ENCODE assay signal across 8 cellular contexts in genomic region chr9:121545875-121546423, GRCh38. TPM values are rescaled to one million over a fixed set of nuclear protein-coding genes. Genes with fewer than 3 reads are reported as not detected.
A peak's percentile ranks its signal among the peaks of the same experiment; 100 is the strongest.
DNase-seq lines count a peak whose midpoint lies in the region; ATAC-seq, FAIRE-seq and TF ChIP-seq lines count a peak whose summit lies in the region.

No MANE protein-coding gene starts in this region.

- no peak overlapping the region for H3K23ac ChIP-seq in H1 (ENCODE audit: insufficient read length)

- no peak overlapping the region for H2AK5ac ChIP-seq in H1 (ENCODE audit: low read depth, low read length)

- no peak for TF ChIP-seq POLR2A in H1 (IDR thresholded peaks at IDR 0.05; ENCODE audit: control extremely low read depth in 1 of 2, low read depth in 2 of 2, low read length in 2 of 2)

- H3K4me1 Mint-ChIP-seq in activated CD4-positive, alpha-beta memory T cell treated with anti-CD3 and anti-CD28 coated beads, Interleukin-2, amount 10 ng/mL, durations not matched to agents 7 days and 5 days, result peaks cover under 1% of the 10 kb centered on the region

- H2BK5ac ChIP-seq in H1 (ENCODE audit: low read depth, low read length), result no peak overlapping the region

- peaks cover 5% of the 10 kb centered on the region for H3K27me3 Mint-ChIP-seq in activated CD4-positive, alpha-beta memory T cell treated with anti-CD3 and anti-CD28 coated beads, Interleukin-2, amount 10 ng/mL, durations not matched to agents 7 days and 5 days

- no peak overlapping the region for H2BK120ac ChIP-seq in H1 (replicated peaks; ENCODE audit: low read depth, low read length)

- H3K9me3 Mint-ChIP-seq in activated CD4-positive, alpha-beta memory T cell treated with anti-CD3 and anti-CD28 coated beads, Interleukin-2, amount 10 ng/mL, durations not matched to agents 7 days and 5 days, result no peaks in the 10 kb centered on the region

- no peaks in the 10 kb centered on the region for H3K36me3 ChIP-seq in H1 (ENCODE audit: control insufficient read depth in 2 of 4, insufficient read depth in 4 of 4, low read length in 3 of 4)

- no peaks in the 10 kb centered on the region; the same call in 1 of the 2 replicates for H3K23me2 ChIP-seq in H1 (ENCODE audit: low read depth, low read length)

- no peak overlapping the region; the same call in 1 of the 2 replicates for H3K18ac ChIP-seq in H1 (ENCODE audit: extremely low read depth, low read length)

- no peak overlapping the region for H3K27ac ChIP-seq in H1 (ENCODE audit: low read depth, low read length)

- H3K9ac ChIP-seq in H1 (replicated peaks in 1 of 4; ENCODE audit: extremely low read depth in 1 of 4, low read depth in 3 of 4, low read length in 3 of 4), result no peak overlapping the region

- no peak overlapping the region for H3K56ac ChIP-seq in H1 (replicated peaks; ENCODE audit: insufficient read length, low read depth, low read length)

- peaks cover 0 to 2% of the 10 kb centered on the region in 2 experiments for H4K20me1 ChIP-seq in H1 (replicated peaks in 1 of 2; ENCODE audit: control insufficient read depth in 1 of 2, insufficient read depth in 2 of 2, low read length in 2 of 2)

- POLR2A ChIA-PET in activated CD4-positive, alpha-beta memory T cell treated with anti-CD3 and anti-CD28 coated beads, Interleukin-2, amount 10 ng/mL, durations not matched to agents 7 days and 5 days (lab: Charles Lee), result no interaction called here
- POLR2A ChIA-PET in H1 (lab: Charles Lee; ENCODE audit: partially characterized antibody), result interaction anchor here (0.6 to 1.3 kb wide), 4 partner anchors 9 to 384 kb away, joined by 3 to 4 read pairs (median 3); no protein-coding TSS in a partner anchor

- TF ChIP-seq RAD21 in H1 (IDR thresholded peaks at IDR 0.05 in 1 of 2, conservative IDR thresholded peaks at IDR 0.05 in 1 of 2; ENCODE audit: low read depth in 2 of 2, low read length in 2 of 2), result peak; percentile 95 to 99

- no peaks in the 10 kb centered on the region for H3K79me1 ChIP-seq in H1 (ENCODE audit: low read depth, low read length)

- no peak overlapping the region for H3K4ac ChIP-seq in H1 (replicated peaks; ENCODE audit: insufficient read length, low read depth, low read length)

- no peak overlapping the region for H2BK12ac ChIP-seq in H1 (ENCODE audit: low read depth, low read length)

- no peaks in the 10 kb centered on the region for H3K9me3 ChIP-seq in H1 (ENCODE audit: insufficient read depth in 2 of 2, low read depth in 1 of 2, low read length in 1 of 2)

- FAIRE-seq in H1 (lab: Jason Lieb, UNC), result no peak

- no peak overlapping the region for H4K5ac ChIP-seq in H1 (ENCODE audit: insufficient read length, low read depth, low read length)

- peak overlapping the region in 1 of 2 experiments; percentile 57; a peak in 3 of 4 replicates for H3K4me2 ChIP-seq in H1 (ENCODE audit: insufficient read depth in 1 of 2, low read depth in 2 of 2, low read length in 2 of 2)

- H3K36me3 Mint-ChIP-seq in activated CD4-positive, alpha-beta memory T cell treated with anti-CD3 and anti-CD28 coated beads, Interleukin-2, amount 10 ng/mL, durations not matched to agents 7 days and 5 days (ENCODE audit: low read depth), result no peaks in the 10 kb centered on the region

- H2BK20ac ChIP-seq in H1 (ENCODE audit: low read length), result no peak overlapping the region

- peak in 1 of 2 experiments; percentile 22; a peak in 1 of 3 replicates for TF ChIP-seq EP300 in H1 (IDR thresholded peaks at IDR 0.05; ENCODE audit: borderline replicate concordance in 1 of 2, low read depth in 2 of 2, low read length in 2 of 2)

- H3K4me3 Mint-ChIP-seq in activated CD4-positive, alpha-beta memory T cell treated with anti-CD3 and anti-CD28 coated beads, Interleukin-2, amount 10 ng/mL, durations not matched to agents 7 days and 5 days, result no peak overlapping the region

- peak overlapping the region; percentile 76; the same call in 1 of the 2 replicates for H4K8ac ChIP-seq in H1 (ENCODE audit: extremely low read depth, insufficient read depth, low read length)

- H2BK15ac ChIP-seq in H1 (ENCODE audit: low read length), result peak overlapping the region; percentile 16; the same call in 1 of the 2 replicates

- H3K27me3 ChIP-seq in H1 (replicated peaks in 1 of 4; ENCODE audit: control insufficient read depth in 3 of 4, extremely low read depth in 1 of 4, insufficient read depth in 3 of 4, low read length in 3 of 4), result peaks cover 0 to 6% (median 4%) of the 10 kb centered on the region in 4 experiments; a peak in 3 of 7 replicates

- peaks cover 0 to 5% (median under 1%) of the 10 kb centered on the region in 4 experiments; a peak in 2 of 7 replicates for H3K4me1 ChIP-seq in H1 (replicated peaks in 1 of 4; ENCODE audit: control insufficient read depth in 3 of 4, insufficient read depth in 4 of 4, low read length in 3 of 4)

- H3K27ac Mint-ChIP-seq in activated CD4-positive, alpha-beta memory T cell treated with anti-CD3 and anti-CD28 coated beads, Interleukin-2, amount 10 ng/mL, durations not matched to agents 7 days and 5 days, result no peak overlapping the region

- ATAC-seq in GM19025 (IDR thresholded peaks at IDR 0.05; ENCODE audit: low read depth, unreplicated experiment) (peak; percentile 67), HG03565 (IDR thresholded peaks at IDR 0.05; ENCODE audit: unreplicated experiment) (peak; percentile 76)

- H3K79me2 ChIP-seq in H1 (ENCODE audit: control insufficient read depth in 1 of 2, insufficient read depth in 2 of 2, low read length in 2 of 2), result no peaks in the 10 kb centered on the region

- H4K91ac ChIP-seq in H1 (replicated peaks; ENCODE audit: insufficient read length, low read length), result no peak overlapping the region

- TF ChIP-seq CTCF in AG10803 (conservative IDR thresholded peaks at IDR 0.05; ENCODE audit: low read length) (peak; percentile 82), H1 (IDR thresholded peaks at IDR 0.05; ENCODE audit: control extremely low read depth in 1 of 3, insufficient read depth in 1 of 3, low read depth in 1 of 3, low read length in 3 of 3) (peak; percentile 93 to 98 (median 97))

- CTCF ChIA-PET in activated CD4-positive, alpha-beta memory T cell treated with anti-CD3 and anti-CD28 coated beads, Interleukin-2, amount 10 ng/mL, durations not matched to agents 7 days and 5 days (lab: Charles Lee), result interaction anchor here (0.8 to 4.1 kb wide), 28 partner anchors 10 to 513 kb away, joined by 3 to 25 read pairs (median 4); partner anchors contain the start of gene GGTA1
- CTCF ChIA-PET in H1 (lab: Charles Lee; ENCODE audit: partially characterized antibody), result interaction anchor here (0.5 to 6.6 kb wide), 61 partner anchors 10 to 452 kb away, joined by 3 to 55 read pairs (median 4); no protein-coding TSS in a partner anchor

- no peak overlapping the region for H3K14ac ChIP-seq in H1 (ENCODE audit: insufficient read length)

- WGBS in H1 (ENCODE audit: extremely low coverage in 1 of 2, insufficient coverage in 1 of 2, insufficient read length in 1 of 2, insufficient replicate concordance in 2 of 2, low coverage in 1 of 2, low lambda C conversion rate in 2 of 2, missing lambda C conversion rate in 1 of 2), 2 experiments, result 7% methylated on average over 26 of the region's 27 CpGs; no CpG with 5 or more reads in 1 of the 2 experiments

- peak; percentile 93 for DNase-seq in AG10803 (ENCODE audit: low read depth)
- DNase-seq in NCI-H748 (lab: John Stamatoyannopoulos, UW; ENCODE audit: unreplicated experiment), result peak; percentile 92
- DNase-seq in activated CD4-positive, alpha-beta memory T cell treated with anti-CD3 and anti-CD28 coated beads, Interleukin-2, amount 10 ng/mL, durations not matched to agents 7 days and 5 days, result peak; percentile 74
- DNase-seq in H1 (ENCODE audit: low read depth in 1 of 2, low spot score in 2 of 2), result peak; percentile 87 to 97
- peak; percentile 94 for DNase-seq in midbrain (lab: John Stamatoyannopoulos, UW)
- peak; percentile 25 to 39 for DNase-seq in stimulated activated CD8-positive, alpha-beta memory T cell treated with anti-CD3 and anti-CD28 coated beads, Interleukin-2, amount 100 ng/mL, for 1 hour (ENCODE audit: low read depth in 2 of 2)

- peak overlapping the region; percentile 29; the same call in 1 of the 2 replicates for H3K4me3 ChIP-seq in AG10803 (ENCODE audit: low read length)
- peak overlapping the region in 1 of 4 experiments; percentile 42; a peak in 3 of 8 replicates for H3K4me3 ChIP-seq in H1 (ENCODE audit: extremely low read depth in 1 of 4, insufficient read depth in 2 of 4, low read depth in 3 of 4, low read length in 4 of 4)

- H2AFZ ChIP-seq in H1 (ENCODE audit: low read length), result peak overlapping the region; percentile 98

TF ChIP-seq in H1, 55 proteins besides CTCF, POLR2A, EP300 and RAD21 (continues in another document):
- TF ChIP-seq CBX8 (IDR thresholded peaks at IDR 0.05; ENCODE audit: borderline replicate concordance, low read depth, low read length) (no peak), RNF2 (IDR thresholded peaks at IDR 0.05; ENCODE audit: borderline replicate concordance, low read depth, low read length, missing control alignments, poor library complexity, severe bottlenecking) (no peak), GTF2F1 (IDR thresholded peaks at IDR 0.05; ENCODE audit: borderline replicate concordance, low read depth, low read length) (no peak), JUN (IDR thresholded peaks at IDR 0.05; ENCODE audit: low read depth, low read length) (no peak), YY1 (IDR thresholded peaks at IDR 0.05; ENCODE audit: low read depth, low read length) (0 out of 2 replicates have a peak, but pooled peaks have one; percentile 6), BACH1 (IDR thresholded peaks at IDR 0.05; ENCODE audit: low read length) (no peak), FOSL1 (IDR thresholded peaks at IDR 0.05; ENCODE audit: insufficient read depth, low read depth, low read length) (no peak), EGR1 (IDR thresholded peaks at IDR 0.05; ENCODE audit: borderline replicate concordance, low read depth, low read length) (peak; percentile 51; the same call in 1 of the 2 replicates), MAFK (IDR thresholded peaks at IDR 0.05; ENCODE audit: low read depth, low read length) (no peak), KDM4A (IDR thresholded peaks at IDR 0.05; ENCODE audit: low read depth, low read length, severe bottlenecking) (no peak), POLR2AphosphoS5 (IDR thresholded peaks at IDR 0.05; ENCODE audit: low read depth, low read length) (peak; percentile 67; the same call in 1 of the 2 replicates)

RNA-seq across cellular contexts. Expression of gene GGTA1, which starts 46.3 kb away (rescaled TPM):
- total RNA-seq in activated CD4-positive, alpha-beta memory T cell treated with anti-CD3 and anti-CD28 coated beads, Interleukin-2, amount 10 ng/mL, durations not matched to agents 7 days and 5 days, result not detected
- not detected in 2 replicates for total RNA-seq in H1 (2021; fragmentation: NEBNext Ultra II Directional; extraction: Animal tissue kit (Norgen Biotek cat#: 25700))
- not detected in 2 replicates for polyA plus RNA-seq in H1 (2011; rRNA removed)
- not detected for polyA plus RNA-seq in H1 (2011; cell fraction: cytosol; rRNA removed)
- polyA plus RNA-seq in H1 (2011; cell fraction: nucleus; rRNA removed), result not detected
- not detected in 4 replicates for polyA plus RNA-seq in H1 (2012, experiment 1 of 2)
- polyA plus RNA-seq in H1 (2012, experiment 2 of 2), result not detected
- polyA plus RNA-seq in H1 (2013, experiment 1 of 2), result not detected
- polyA plus RNA-seq in H1 (2013, experiment 2 of 2), result not detected
- polyA minus RNA-seq in H1 (2011; rRNA and poly(A)+ RNA removed), result not detected in 2 replicates
- polyA minus RNA-seq in H1 (2011; cell fraction: cytosol; rRNA and poly(A)+ RNA removed), result not detected
- not detected for polyA minus RNA-seq in H1 (2011; cell fraction: nucleus; rRNA and poly(A)+ RNA removed)

Comparison
In these comparisons a context has a peak if more than half of its experiments do, and no peak if none do; other contexts are left out.
1. DNase-seq: peak in every context shown above with its lines; median percentile 94 in midbrain; 93 in AG10803; 92 in NCI-H748; 92 in H1; 74 in activated CD4-positive, alpha-beta memory T cell treated with anti-CD3 and anti-CD28 coated beads, Interleukin-2, amount 10 ng/mL, durations not matched to agents 7 days and 5 days; 32 in stimulated activated CD8-positive, alpha-beta memory T cell treated with anti-CD3 and anti-CD28 coated beads, Interleukin-2, amount 100 ng/mL, for 1 hour.